23 cellular contexts compared by ENCODE assay signal in genomic region chrX:150512426-150512825, GRCh38. TPM values are rescaled to one million over a fixed set of nuclear protein-coding genes. Genes with fewer than 3 reads are reported as not detected.
DNase-seq lines count a peak whose midpoint lies in the region; ATAC-seq and TF ChIP-seq lines count a peak whose summit lies in the region.
"Had no signal": no experiment of that assay in that cellular context is flagged by ENCODE, and none has a peak within 500 bp of the region (broad histone marks: within the 10 kb centered on the region; RNA-seq: fewer than 3 reads in every experiment).

No MANE protein-coding gene starts in this region.

- H3K4me3 ChIP-seq in GM23338 (no peak overlapping the region), OCI-LY3 (ENCODE audit: low read length) (peak overlapping the region; percentile 63), psoas muscle (no peak overlapping the region)
- H3K4me3 ChIP-seq: HAP-1, MG63 had no signal

- H3K79me2 ChIP-seq in GM23338 (replicated peaks; ENCODE audit: insufficient read depth) (no peaks in the 10 kb centered on the region), OCI-LY3 (ENCODE audit: low read length) (no peaks in the 10 kb centered on the region)

- 38 to 55% (median 47%) methylated on average over 11 to 13 of the region's 13 CpGs for WGBS in psoas muscle, 3 donors

- H3F3A ChIP-seq in GM23338 (replicated peaks; ENCODE audit: low read depth): no peaks in the 10 kb centered on the region

- H3K9me3 Mint-ChIP-seq in GM23338: no peaks in the 10 kb centered on the region; the same call in 2 of the 3 replicates
- H3K9me3 Mint-ChIP-seq: CD14-positive monocyte; CD8-positive, alpha-beta memory T cell; HFFc6 had no signal

- no peak for TF ChIP-seq CTCF in GM23338 (conservative IDR thresholded peaks at IDR 0.05; ENCODE audit: low read depth in 2 of 2)
- no peak for TF ChIP-seq CTCF in OCI-LY3 (IDR thresholded peaks at IDR 0.05; ENCODE audit: low read depth, low read length)
- no peak for TF ChIP-seq CTCF in psoas muscle (IDR thresholded peaks at IDR 0.05)
- TF ChIP-seq CTCF in GM10266 (IDR thresholded peaks at IDR 0.05; ENCODE audit: control insufficient read depth, insufficient read depth, low read depth, missing control alignments): no peak

- H3K4me1 ChIP-seq in GM23338 (ENCODE audit: insufficient read depth) (no peaks in the 10 kb centered on the region; the same call in 1 of the 2 replicates), OCI-LY3 (ENCODE audit: low read length) (peaks cover 19% of the 10 kb centered on the region), psoas muscle (no peaks in the 10 kb centered on the region)
- H3K4me1 ChIP-seq: BE2C had no signal

- H3K27me3 ChIP-seq in GM23338 (ENCODE audit: insufficient read depth) (no peaks in the 10 kb centered on the region), OCI-LY3 (ENCODE audit: low read depth, low read length) (no peaks in the 10 kb centered on the region), psoas muscle (ENCODE audit: insufficient read depth in 3 of 3, low read length in 2 of 3) (no peaks in the 10 kb centered on the region)
- H3K27me3 ChIP-seq: BE2C, MG63 had no signal

- peaks cover 7% of the 10 kb centered on the region for H3K27me3 Mint-ChIP-seq in GM23338 (ENCODE audit: insufficient read depth, low read depth, poor library complexity)

- H3K4me2 ChIP-seq in GM23338: no peak overlapping the region
- peak overlapping the region; percentile 69 for H3K4me2 ChIP-seq in OCI-LY3 (ENCODE audit: low read length)
- H3K4me2 ChIP-seq: SK-N-SH had no signal

- H3K36me3 Mint-ChIP-seq in GM23338 (ENCODE audit: low read depth): no peaks in the 10 kb centered on the region
- H3K36me3 Mint-ChIP-seq: CD14-positive monocyte had no signal

- no peaks in the 10 kb centered on the region for H3K36me3 ChIP-seq in GM23338 (ENCODE audit: insufficient read depth)
- no peaks in the 10 kb centered on the region for H3K36me3 ChIP-seq in OCI-LY3 (replicated peaks; ENCODE audit: low read depth, low read length)
- H3K36me3 ChIP-seq in psoas muscle (ENCODE audit: insufficient read depth in 1 of 2, low read depth in 1 of 2): no peaks in the 10 kb centered on the region
- H3K36me3 ChIP-seq: BE2C, HAP-1, MG63 had no signal

- H3K9ac ChIP-seq in OCI-LY3 (ENCODE audit: low read length): peak overlapping the region; percentile 2; the same call in 1 of the 2 replicates
- H3K9ac ChIP-seq: SK-N-SH had no signal

- DNase-seq in DMS 273 (lab: John Stamatoyannopoulos, UW; ENCODE audit: unreplicated experiment) (peak; percentile 20), DMS 273 treated with DMSO at 0.1 percent for 48 hours (lab: John Stamatoyannopoulos, UW) (no peak), GM23338 (ENCODE audit: low spot score) (peak; percentile 6), psoas muscle (no peak), GM10266 (ENCODE audit: extremely low spot score) (no peak), 8988T (no peak)
- DNase-seq: ACHN; BE2C; CD8-positive, alpha-beta memory T cell; HFFc6; IMR-90; KG1; MG63; NCI-H187; NCI-H2081 treated with DMSO at 0.1 percent for 48 hours; NCI-H2171; NCI-H774; SK-N-SH; SW 1271 had no signal

- H3K9me3 ChIP-seq in OCI-LY3 (ENCODE audit: insufficient read depth, low read length): no peaks in the 10 kb centered on the region
- no peaks in the 10 kb centered on the region for H3K9me3 ChIP-seq in psoas muscle
- H3K9me3 ChIP-seq: BE2C, HAP-1, MG63, SK-N-SH had no signal

- no peak overlapping the region for H3K27ac Mint-ChIP-seq in GM23338
- H3K27ac Mint-ChIP-seq: CD8-positive, alpha-beta memory T cell; HFFc6 had no signal

- H3K4me3 Mint-ChIP-seq in GM23338: no peak overlapping the region
- H3K4me3 Mint-ChIP-seq: CD14-positive monocyte; CD8-positive, alpha-beta memory T cell; HFFc6 had no signal

- ATAC-seq in GM23338 (peak; percentile 26; the same call in 2 of the 3 replicates), psoas muscle (peak; percentile 37 to 66 (median 55))

- H3K27ac ChIP-seq in GM23338 (ENCODE audit: low read depth) (no peak overlapping the region), OCI-LY3 (ENCODE audit: low read length) (no peak overlapping the region), psoas muscle (peak overlapping the region; percentile 55)
- H3K27ac ChIP-seq: 22Rv1 had no signal

- intact Hi-C loops in psoas muscle (cut with DNase I): no loop called here

- no peak overlapping the region for H2AFZ ChIP-seq in GM23338
- peak overlapping the region; percentile 55; the same call in 1 of the 2 replicates for H2AFZ ChIP-seq in OCI-LY3 (ENCODE audit: low read depth, low read length)

- peaks cover 28% of the 10 kb centered on the region for H3K4me1 Mint-ChIP-seq in GM23338
- H3K4me1 Mint-ChIP-seq: CD8-positive, alpha-beta memory T cell had no signal

- H3K9me2 ChIP-seq in GM23338 (ENCODE audit: insufficient read depth): no peaks in the 10 kb centered on the region
- H3K9me2 ChIP-seq: SK-N-SH had no signal

- no peaks in the 10 kb centered on the region for H4K20me1 ChIP-seq in GM23338 (replicated peaks; ENCODE audit: insufficient read depth)
- no peaks in the 10 kb centered on the region for H4K20me1 ChIP-seq in OCI-LY3 (ENCODE audit: insufficient read depth, low read length)

TF ChIP-seq in GM23338, 12 proteins besides CTCF, POLR2A, EP300 and RAD21 (continues in another document):
- no peak for TF ChIP-seq EZH2 (IDR thresholded peaks at IDR 0.05; ENCODE audit: low read depth, unreplicated experiment)
- TF ChIP-seq POLR2AphosphoS5 (IDR thresholded peaks at IDR 0.05; ENCODE audit: low read depth): no peak
- TF ChIP-seq ETS1 (IDR thresholded peaks at IDR 0.05): no peak
- no peak for TF ChIP-seq REST (IDR thresholded peaks at IDR 0.05; ENCODE audit: unreplicated experiment)
- TF ChIP-seq STAT1 (IDR thresholded peaks at IDR 0.05; ENCODE audit: unreplicated experiment): no peak

RNA-seq across cellular contexts. Expression of gene MTM1, which starts 56.0 kb away (rescaled TPM):
- total RNA-seq in GM23338 (2014; rRNA removed; shearing (Covaris generic)): 6.1 and 8.7 TPM in 2 replicates
- polyA plus RNA-seq in GM23338 (2016; fragmentation: Nextera tagmentation; extraction: Ambion mirVana) (2.2 and 3.2 TPM in 2 replicates), psoas muscle (10 to 100 TPM in 1 of 3 donors, 1 to 10 TPM in 2; 4.9 to 15.2 (median 6.5) TPM)
- total RNA-seq in psoas muscle: 10 to 100 TPM in 3 of 4 donors, 1 to 10 TPM in 1; 9.6 to 17.4 (median 15.2) TPM

Comparison
In these comparisons a context has a peak if more than half of its experiments do, and no peak if none do; other contexts are left out.
1. DNase-seq: peak in DMS 273 (single experiment) and GM23338 (single experiment); none in DMS 273 treated with DMSO at 0.1 percent for 48 hours (single experiment), psoas muscle (0 of 2), GM10266 (single experiment) and 8988T (single experiment).